ENCODE assay signal across 27 cellular contexts in the genomic region with DNA sequence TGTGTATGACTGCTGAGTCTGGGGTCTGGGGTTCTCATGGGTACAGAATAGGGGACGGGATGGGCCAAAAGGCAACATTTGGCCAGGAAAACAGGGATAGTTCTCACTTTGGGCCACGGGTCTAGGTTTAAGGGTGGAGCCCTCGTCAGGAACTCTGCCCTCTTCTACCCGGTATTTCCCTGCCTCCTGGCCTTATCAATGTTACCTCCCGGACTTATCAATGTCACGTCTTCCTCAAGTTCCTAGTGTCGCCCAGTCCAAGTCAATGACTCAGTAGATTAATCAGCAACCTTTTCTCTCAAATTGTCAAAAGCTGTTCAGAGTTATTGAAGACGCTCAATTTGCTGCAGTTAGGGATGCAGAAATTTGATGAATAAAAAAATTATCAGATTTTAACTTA.
DNase-seq lines count a peak whose midpoint lies in the region; ATAC-seq, FAIRE-seq and TF ChIP-seq lines count a peak whose summit lies in the region.
"Had no signal": no experiment of that assay in that cellular context is flagged by ENCODE, and none has a peak within 500 bp of the region (broad histone marks: within the 10 kb centered on the region; RNA-seq: fewer than 3 reads in every experiment).

No MANE protein-coding gene starts in this region.

- no peak for TF ChIP-seq POLR2A in sigmoid colon (IDR thresholded peaks at IDR 0.05)

- H3K9me3 ChIP-seq in small intestine (ENCODE audit: control insufficient read depth, low read depth) (no peaks in the 10 kb centered on the region), SK-N-SH (no peaks in the 10 kb centered on the region), sigmoid colon (no peaks in the 10 kb centered on the region)
- H3K9me3 ChIP-seq: BE2C, BLaER1 had no signal

- no peak for TF ChIP-seq EP300 in SK-N-SH (IDR thresholded peaks at IDR 0.05; ENCODE audit: borderline replicate concordance in 1 of 2, low read depth in 1 of 2, low read length in 1 of 2)
- no peak for TF ChIP-seq EP300 in sigmoid colon (IDR thresholded peaks at IDR 0.05)

- POLR2A ChIA-PET in SK-N-SH (lab: Yijun Ruan, JAX) = no interaction called here

- H3K9ac ChIP-seq in SK-N-SH = no peak overlapping the region
- H3K9ac ChIP-seq: BLaER1 had no signal

- H3K27me3 ChIP-seq in small intestine (ENCODE audit: control insufficient read depth in 2 of 2, insufficient read depth in 2 of 2, low read length in 2 of 2) = no peaks in the 10 kb centered on the region
- no peaks in the 10 kb centered on the region for H3K27me3 ChIP-seq in SK-N-SH (ENCODE audit: insufficient read depth)
- no peaks in the 10 kb centered on the region for H3K27me3 ChIP-seq in sigmoid colon
- H3K27me3 ChIP-seq: BE2C, BLaER1 had no signal

- TF ChIP-seq CTCF in nephron progenitor cell (IDR thresholded peaks at IDR 0.05) = no peak
- TF ChIP-seq CTCF in SK-N-SH (IDR thresholded peaks at IDR 0.05) = no peak
- no peak for TF ChIP-seq CTCF in sigmoid colon (IDR thresholded peaks at IDR 0.05)

- DNase-seq in left colon (no peak), nephron progenitor cell (no peak), small intestine (peak; percentile 65), immature natural killer cell (no peak), SK-N-SH (no peak), sigmoid colon (no peak)
- DNase-seq: 8988T; ACHN; BE2C; C1 segment of cervical spinal cord; CD4-positive, alpha-beta memory T cell; CD4-positive, CD25-positive, alpha-beta regulatory T cell; CD8-positive, alpha-beta memory T cell; COR-L47; DMS 273 treated with DMSO at 0.1 percent for 48 hours; DMS153; DMS53; DMS79; DND-41; EL; GDM1 had no signal

- no peak for TF ChIP-seq RAD21 in SK-N-SH (IDR thresholded peaks at IDR 0.05; ENCODE audit: low read length)

- H3K36me3 Mint-ChIP-seq in nephron progenitor cell (ENCODE audit: low read depth) (peaks cover 11% of the 10 kb centered on the region), immature natural killer cell (no peaks in the 10 kb centered on the region)
- H3K36me3 Mint-ChIP-seq: CD14-positive monocyte; CD4-positive, alpha-beta memory T cell; CD4-positive, CD25-positive, alpha-beta regulatory T cell; CD8-positive, alpha-beta memory T cell had no signal

- no peaks in the 10 kb centered on the region for H3K9me2 ChIP-seq in SK-N-SH

- FAIRE-seq in small intestine (lab: Jason Lieb, UNC) = no peak
- FAIRE-seq: A204.1, GM12878, GM12892, GM18507 had no signal

- H3K4me1 ChIP-seq in small intestine (ENCODE audit: control insufficient read depth in 2 of 2, insufficient read depth in 1 of 2, low read depth in 1 of 2, low read length in 1 of 2) (no peaks in the 10 kb centered on the region), SK-N-SH (ENCODE audit: control insufficient read depth in 1 of 2, insufficient read depth in 2 of 2, low read depth in 1 of 2, low read length in 1 of 2) (peaks cover 0 to 8% of the 10 kb centered on the region in 2 experiments; a peak in 2 of 4 replicates), sigmoid colon (no peaks in the 10 kb centered on the region)
- H3K4me1 ChIP-seq: BLaER1 had no signal

- H3K27ac Mint-ChIP-seq in nephron progenitor cell (peak overlapping the region; percentile 20), immature natural killer cell (peak overlapping the region in 1 of 6 donors; percentile 7)
- H3K27ac Mint-ChIP-seq: CD14-positive monocyte; CD4-positive, alpha-beta memory T cell; CD4-positive, CD25-positive, alpha-beta regulatory T cell had no signal

- WGBS in small intestine, 3 donors = 27 to 72% (median 38%) methylated on average over 8 of the region's 8 CpGs
- 73% methylated on average over 8 of the region's 8 CpGs for WGBS in SK-N-SH (ENCODE audit: low lambda C conversion rate)
- WGBS in sigmoid colon, 2 donors = 42 to 81% methylated on average over 8 of the region's 8 CpGs

- H3K36me3 ChIP-seq in small intestine (ENCODE audit: control insufficient read depth in 2 of 2, insufficient read depth in 2 of 2, low read length in 2 of 2) = no peaks in the 10 kb centered on the region
- no peaks in the 10 kb centered on the region for H3K36me3 ChIP-seq in SK-N-SH (replicated peaks in 1 of 2; ENCODE audit: control insufficient read depth in 1 of 2, insufficient read depth in 2 of 2, low read length in 1 of 2)
- H3K36me3 ChIP-seq in sigmoid colon = no peaks in the 10 kb centered on the region
- H3K36me3 ChIP-seq: BE2C, BLaER1 had no signal

- peak; percentile 62 for ATAC-seq in left colon
- ATAC-seq: GM12878 had no signal

- no peak overlapping the region for H3K4me3 Mint-ChIP-seq in nephron progenitor cell
- H3K4me3 Mint-ChIP-seq in immature natural killer cell = no peak overlapping the region
- H3K4me3 Mint-ChIP-seq: CD14-positive monocyte; CD4-positive, alpha-beta memory T cell; CD4-positive, CD25-positive, alpha-beta regulatory T cell; CD8-positive, alpha-beta memory T cell had no signal

- H3K4me1 Mint-ChIP-seq in nephron progenitor cell (peaks cover 55% of the 10 kb centered on the region), immature natural killer cell (peaks cover 7 to 11% of the 10 kb centered on the region in 2 donors)
- H3K4me1 Mint-ChIP-seq: CD4-positive, alpha-beta memory T cell; CD4-positive, CD25-positive, alpha-beta regulatory T cell; CD8-positive, alpha-beta memory T cell had no signal

- H3K4me3 ChIP-seq in small intestine (ENCODE audit: low read depth in 1 of 2, low read length in 2 of 2) (no peak overlapping the region), SK-N-SH (ENCODE audit: low read depth in 2 of 2, low read length in 1 of 2) (no peak overlapping the region), sigmoid colon (no peak overlapping the region)
- H3K4me3 ChIP-seq: BLaER1, GM12878 had no signal

- H2AFZ ChIP-seq in SK-N-SH (ENCODE audit: low read depth) = no peak overlapping the region

- H3K27ac ChIP-seq in small intestine (ENCODE audit: low read depth in 1 of 2, low read length in 1 of 2) = no peak overlapping the region
- no peak overlapping the region for H3K27ac ChIP-seq in SK-N-SH (ENCODE audit: low read depth in 2 of 2, low read length in 1 of 2)
- H3K27ac ChIP-seq in sigmoid colon = no peak overlapping the region
- H3K27ac ChIP-seq: BLaER1 had no signal

- H3F3A ChIP-seq in SK-N-SH (replicated peaks; ENCODE audit: insufficient read depth) = no peaks in the 10 kb centered on the region

- H3K4me2 ChIP-seq in SK-N-SH = no peak overlapping the region
- H3K4me2 ChIP-seq: BLaER1 had no signal

- H3K27me3 Mint-ChIP-seq in nephron progenitor cell (ENCODE audit: low read depth, poor library complexity) (peaks cover 4% of the 10 kb centered on the region), immature natural killer cell (ENCODE audit: low read depth in 3 of 3) (peaks cover 3 to 10% (median 4%) of the 10 kb centered on the region in 3 donors)

- CTCF ChIA-PET in SK-N-SH (lab: Yijun Ruan, JAX) = interaction anchor here (0.6 to 1.8 kb wide), 7 partner anchors 10 to 362 kb away, joined by 3 to 17 read pairs (median 6); no protein-coding TSS in a partner anchor

- H3K9me3 Mint-ChIP-seq in nephron progenitor cell (peaks cover 20% of the 10 kb centered on the region), immature natural killer cell (no peaks in the 10 kb centered on the region)
- H3K9me3 Mint-ChIP-seq: CD4-positive, alpha-beta memory T cell; CD4-positive, CD25-positive, alpha-beta regulatory T cell; CD8-positive, alpha-beta memory T cell had no signal

- H4K20me1 ChIP-seq in SK-N-SH (ENCODE audit: insufficient read depth) = no peaks in the 10 kb centered on the region
- H4K20me1 ChIP-seq: BLaER1 had no signal

- intact Hi-C loops in left colon (cut with DNase I, micrococcal nuclease) (loop anchor here in 1 of 2 donors (5.0 kb wide), 1 partner anchor 308 kb away; no protein-coding TSS in a partner anchor), sigmoid colon (cut with DNase I) (loop anchor here (5.0 kb wide), 1 partner anchor 308 kb away; no protein-coding TSS in a partner anchor)

- no peaks in the 10 kb centered on the region for H3K79me2 ChIP-seq in SK-N-SH (ENCODE audit: insufficient read depth)

TF ChIP-seq in SK-N-SH, 30 proteins besides CTCF, POLR2A, EP300 and RAD21:
- TF ChIP-seq, protein P1, sequence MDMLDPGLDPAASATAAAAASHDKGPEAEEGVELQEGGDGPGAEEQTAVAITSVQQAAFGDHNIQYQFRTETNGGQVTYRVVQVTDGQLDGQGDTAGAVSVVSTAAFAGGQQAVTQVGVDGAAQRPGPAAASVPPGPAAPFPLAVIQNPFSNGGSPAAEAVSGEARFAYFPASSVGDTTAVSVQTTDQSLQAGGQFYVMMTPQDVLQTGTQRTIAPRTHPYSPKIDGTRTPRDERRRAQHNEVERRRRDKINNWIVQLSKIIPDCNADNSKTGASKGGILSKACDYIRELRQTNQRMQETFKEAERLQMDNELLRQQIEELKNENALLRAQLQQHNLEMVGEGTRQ (IDR thresholded peaks at IDR 0.05; ENCODE audit: borderline replicate concordance, low read depth, low read length) = no peak
- TF ChIP-seq FOXM1 (IDR thresholded peaks at IDR 0.05; ENCODE audit: low read depth) (no peak), TCF12 (IDR thresholded peaks at IDR 0.05) (no peak), MEF2A (IDR thresholded peaks at IDR 0.05; ENCODE audit: borderline replicate concordance, low read depth) (no peak), ELF1 (IDR thresholded peaks at IDR 0.05) (no peak), SMC3 (IDR thresholded peaks at IDR 0.05; ENCODE audit: low read depth, low read length) (no peak), MXI1 (IDR thresholded peaks at IDR 0.05; ENCODE audit: low read depth, low read length) (no peak), GABPA (IDR thresholded peaks at IDR 0.05; ENCODE audit: low read depth) (no peak)
- TF ChIP-seq, protein P2, sequence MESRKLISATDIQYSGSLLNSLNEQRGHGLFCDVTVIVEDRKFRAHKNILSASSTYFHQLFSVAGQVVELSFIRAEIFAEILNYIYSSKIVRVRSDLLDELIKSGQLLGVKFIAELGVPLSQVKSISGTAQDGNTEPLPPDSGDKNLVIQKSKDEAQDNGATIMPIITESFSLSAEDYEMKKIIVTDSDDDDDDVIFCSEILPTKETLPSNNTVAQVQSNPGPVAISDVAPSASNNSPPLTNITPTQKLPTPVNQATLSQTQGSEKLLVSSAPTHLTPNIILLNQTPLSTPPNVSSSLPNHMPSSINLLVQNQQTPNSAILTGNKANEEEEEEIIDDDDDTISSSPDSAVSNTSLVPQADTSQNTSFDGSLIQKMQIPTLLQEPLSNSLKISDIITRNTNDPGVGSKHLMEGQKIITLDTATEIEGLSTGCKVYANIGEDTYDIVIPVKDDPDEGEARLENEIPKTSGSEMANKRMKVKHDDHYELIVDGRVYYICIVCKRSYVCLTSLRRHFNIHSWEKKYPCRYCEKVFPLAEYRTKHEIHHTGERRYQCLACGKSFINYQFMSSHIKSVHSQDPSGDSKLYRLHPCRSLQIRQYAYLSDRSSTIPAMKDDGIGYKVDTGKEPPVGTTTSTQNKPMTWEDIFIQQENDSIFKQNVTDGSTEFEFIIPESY (IDR thresholded peaks at IDR 0.05; ENCODE audit: borderline replicate concordance, low read depth) = no peak
TF ChIP-seq in SK-N-SH: peak in this region for 0.
